ENCODE assay signal across 20 cellular contexts in genomic region chr4:19349416-19349815, GRCh38.
"Had no signal": no experiment of that assay in that cellular context is flagged by ENCODE, and none has a peak within 500 bp of the region (broad histone marks: within the 10 kb centered on the region; RNA-seq: fewer than 3 reads in every experiment).

No MANE protein-coding gene starts in this region.

- H3K9ac ChIP-seq: parathyroid adenoma had no signal

- H3K27me3 ChIP-seq: stomach, thyroid gland, vagina had no signal

- H3K79me2 ChIP-seq: parathyroid adenoma had no signal

- H3K4me1 ChIP-seq: lower lobe of right lung, parathyroid adenoma, stomach, thyroid gland, vagina had no signal

- H3K9me3 ChIP-seq: lower lobe of right lung, thyroid gland, vagina had no signal

- H3K4me3 ChIP-seq: coronary artery, lower lobe of right lung, stomach, thyroid gland, vagina had no signal

- ATAC-seq: left ventricle myocardium superior; lower lobe of right lung; natural killer cell; sciatic nerve; stimulated activated effector memory CD8-positive, alpha-beta T cell treated with anti-CD3 and anti-CD28 coated beads, Interleukin-12 subunit alpha, Interleukin-12 subunit beta, amount 100 ng/mL, for 72 hours had no signal

- H3K27ac ChIP-seq: coronary artery, lower lobe of right lung, parathyroid adenoma, stomach, thyroid gland, vagina had no signal

- H2AFZ ChIP-seq: parathyroid adenoma had no signal

- DNase-seq: dermis blood vessel endothelial cell; effector memory CD4-positive, alpha-beta T cell; hypothalamus; immature natural killer cell; islet precursor cell; left ventricle myocardium superior; lower lobe of right lung; natural killer cell; occipital lobe; stimulated activated CD4-positive, alpha-beta T cell treated with anti-CD3 and anti-CD28 coated beads, Interleukin-2, amount 100 ng/mL, for 24 hours; stimulated activated CD4-positive, alpha-beta T cell treated with anti-CD3 and anti-CD28 coated beads, Interleukin-4, amount 100 ng/mL, for 24 hours; stimulated activated naive CD4-positive, alpha-beta T cell treated with Interleukin-2 at 50 U/mL for 16 hours; stomach; thyroid gland; trophoblast cell had no signal

- H3K36me3 ChIP-seq: lower lobe of right lung, stomach, thyroid gland, vagina had no signal
